ENCODE assay signal across 14 cellular contexts in the genomic region with DNA sequence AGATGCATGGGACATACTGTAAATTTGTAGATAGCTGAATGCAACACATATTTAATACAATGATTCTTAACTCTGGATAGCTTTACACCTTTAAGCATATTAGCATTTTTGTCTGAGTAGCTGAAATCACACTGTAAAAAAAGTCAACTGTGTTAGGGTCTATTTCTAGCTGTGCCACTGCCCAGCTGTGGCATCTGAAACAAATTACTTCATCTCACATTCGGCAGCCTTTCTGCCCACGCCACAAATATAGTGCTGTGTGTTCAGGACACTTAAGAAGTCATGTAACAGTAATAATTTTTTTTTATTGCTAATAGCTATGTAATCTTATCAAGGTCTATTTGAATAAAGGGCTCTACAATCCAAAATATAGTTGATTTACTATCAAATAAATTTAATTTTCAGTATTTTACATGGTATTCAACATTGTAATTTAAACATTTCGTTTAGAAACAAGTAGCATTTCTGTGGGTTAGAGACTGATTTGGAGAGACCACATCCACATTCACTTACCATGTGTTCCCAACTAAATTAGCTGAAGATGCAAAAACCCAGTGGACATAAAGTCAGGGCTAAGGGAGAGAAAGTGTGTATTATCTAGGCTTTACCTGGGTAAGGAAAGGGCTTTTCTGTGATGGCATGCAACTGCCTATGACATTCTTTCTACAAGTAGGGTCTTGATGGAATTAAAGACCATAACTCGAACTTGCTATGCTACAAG.
"Had no signal": no experiment of that assay in that cellular context is flagged by ENCODE, and none has a peak within 500 bp of the region (broad histone marks: within the 10 kb centered on the region; RNA-seq: fewer than 3 reads in every experiment).

No MANE protein-coding gene starts in this region.

- ATAC-seq: activated CD8-positive, alpha-beta memory T cell treated with anti-CD3 and anti-CD28 coated beads, Interleukin-2, amount 10 ng/mL, durations not matched to agents 7 days and 5 days; effector memory CD8-positive, alpha-beta T cell; left ventricle myocardium superior; mucosa of descending colon; natural killer cell treated with Interleukin-12 subunit alpha and Interleukin-12 subunit beta and Interleukin-15 and Interleukin-18, amount 100 ng/mL, for 72 hours had no signal

- H3K9me3 ChIP-seq: ascending aorta, mucosa of descending colon had no signal

- H3K36me3 ChIP-seq: ascending aorta, spleen had no signal

- H3K27me3 ChIP-seq: ascending aorta, spleen had no signal

- H3K4me1 ChIP-seq: ascending aorta, spleen had no signal

- DNase-seq: activated CD4-positive, alpha-beta T cell treated with anti-CD3 and anti-CD28 coated beads for 1 hour; activated CD4-positive, alpha-beta T cell treated with anti-CD3 and anti-CD28 coated beads, Interleukin-2, amount 50 U/mL, for 4 hours; activated CD8-positive, alpha-beta memory T cell treated with anti-CD3 and anti-CD28 coated beads, Interleukin-2, amount 10 ng/mL, durations not matched to agents 7 days and 5 days; activated naive CD4-positive, alpha-beta T cell treated with anti-CD3 and anti-CD28 coated beads, Interleukin-2, amount 10 ng/mL, durations not matched to agents 7 days and 5 days; activated T-cell treated with anti-CD3 and anti-CD28 coated beads, Interleukin-2, amount 50 U/mL, for 1 hour; dermis blood vessel endothelial cell; effector memory CD8-positive, alpha-beta T cell; foreskin melanocyte; left ventricle myocardium superior; mucosa of descending colon; spleen; T-helper 9 cell had no signal

- H3K4me3 ChIP-seq: ascending aorta, mucosa of descending colon, spleen had no signal

- H3K27ac ChIP-seq: ascending aorta, spleen had no signal
